1 cellular context compared by ENCODE assay signal in the genomic region with DNA sequence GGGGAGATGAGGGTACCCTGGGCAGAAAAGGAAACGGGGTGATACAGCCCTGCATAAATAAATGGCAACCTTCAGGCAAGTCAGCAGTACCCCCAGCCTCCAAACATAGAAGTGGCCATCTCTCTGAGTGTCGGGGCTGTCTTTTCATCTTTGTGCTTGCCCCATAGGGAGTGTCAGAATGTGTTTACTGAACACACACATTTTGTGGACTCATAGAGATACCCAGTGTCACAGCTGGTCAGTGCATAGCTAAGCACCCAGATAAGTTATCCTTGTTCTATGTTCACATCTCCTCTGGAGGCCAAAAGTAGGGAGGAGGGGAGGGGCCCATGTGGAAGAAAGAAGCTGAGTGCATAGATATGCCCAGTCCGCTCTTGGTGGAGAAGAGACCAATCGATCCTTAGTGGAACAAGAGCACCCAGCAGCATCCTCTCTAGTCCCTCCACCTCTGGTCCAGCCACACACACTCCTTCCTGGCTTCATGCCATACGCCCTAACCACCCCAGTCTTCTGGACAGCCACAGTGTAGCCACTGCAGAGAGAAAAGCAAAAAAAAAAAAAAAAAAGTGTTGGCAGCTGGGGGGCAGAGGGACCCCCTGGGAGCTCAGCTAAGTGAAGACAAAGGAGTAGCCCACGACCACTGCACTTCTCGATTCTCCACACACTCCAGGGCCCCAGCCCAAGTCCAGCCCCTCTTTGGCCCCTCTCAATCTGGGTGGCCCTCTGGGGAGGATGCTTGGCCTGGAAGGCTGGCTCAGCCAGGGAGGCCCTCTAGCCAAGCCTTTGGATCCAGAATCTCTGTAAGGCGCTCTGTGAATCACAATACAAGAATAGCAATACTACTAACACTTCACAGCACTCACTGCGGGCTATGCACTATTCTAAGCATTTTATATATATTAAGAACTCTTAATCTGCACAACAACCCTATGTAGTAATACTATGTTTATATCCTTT.
TF ChIP-seq lines count a peak whose summit lies in the region.

No MANE protein-coding gene starts in this region.

TF ChIP-seq in H1, 55 proteins besides CTCF, POLR2A, EP300 and RAD21:
- TF ChIP-seq SIRT6 (IDR thresholded peaks at IDR 0.05; ENCODE audit: low read length) (no peak), BCL11A (IDR thresholded peaks at IDR 0.05; ENCODE audit: low read depth in 2 of 2, low read length in 2 of 2) (no peak), NANOG (IDR thresholded peaks at IDR 0.05; ENCODE audit: insufficient read depth, low read depth, low read length, poor library complexity, severe bottlenecking) (no peak), E2F6 (IDR thresholded peaks at IDR 0.05) (no peak)
